Comparison of ENCODE assay signal across 19 cellular contexts in the genomic region with DNA sequence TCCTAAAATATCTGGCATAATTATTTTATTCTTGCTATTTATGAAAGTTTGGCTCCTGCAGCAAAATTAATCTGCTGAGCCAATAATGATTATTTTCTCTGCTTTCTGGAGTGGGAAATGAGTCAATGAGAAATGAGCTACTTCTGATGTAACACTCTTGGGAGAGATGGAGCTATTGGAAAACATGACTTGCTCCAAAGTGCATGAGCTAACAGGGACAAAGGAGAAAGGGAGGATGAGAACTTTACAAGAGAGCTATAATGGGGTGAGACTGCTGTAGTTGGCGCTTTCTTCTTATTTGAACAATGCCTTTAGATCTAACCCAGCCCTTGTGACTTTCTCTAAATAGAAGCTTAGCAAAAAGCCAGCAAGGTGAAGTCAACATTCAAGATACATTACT.
"Had no signal": no experiment of that assay in that cellular context is flagged by ENCODE, and none has a peak within 500 bp of the region (broad histone marks: within the 10 kb centered on the region; RNA-seq: fewer than 3 reads in every experiment).

No MANE protein-coding gene starts in this region.

- H3K27ac ChIP-seq: brain microvascular endothelial cell, ovary, suprapubic skin had no signal

- H3K9me3 Mint-ChIP-seq: activated B cell treated with CpG ODN at 0.5 μM for 24 hours had no signal

- H3K27ac Mint-ChIP-seq: activated B cell treated with CpG ODN at 0.5 μM for 24 hours; activated CD8-positive, alpha-beta T cell treated with anti-CD3 and anti-CD28 coated beads, Interleukin-2, amount 10 ng/mL, durations not matched to agents 7 days and 5 days; activated naive CD4-positive, alpha-beta T cell treated with anti-CD3 and anti-CD28 coated beads, Interleukin-2, amount 50 U/mL, for 24 hours; naive B cell; T-helper 17 cell had no signal

- H3K27me3 Mint-ChIP-seq: activated B cell treated with CpG ODN at 0.5 μM for 24 hours; activated naive CD4-positive, alpha-beta T cell treated with anti-CD3 and anti-CD28 coated beads, Interleukin-2, amount 50 U/mL, for 24 hours; naive B cell; T-helper 17 cell had no signal

- ATAC-seq: activated CD8-positive, alpha-beta T cell treated with anti-CD3 and anti-CD28 coated beads, Interleukin-2, amount 10 ng/mL, durations not matched to agents 7 days and 5 days; left colon; stimulated activated naive CD8-positive, alpha-beta T cell treated with anti-CD3 and anti-CD28 coated beads, Interleukin-15, Interleukin-2, amounts not matched to agents 100 U/mL and 50 U/mL, for 24 hours; T-helper 17 cell had no signal

- H3K4me2 ChIP-seq: smooth muscle cell had no signal

- H3K36me3 Mint-ChIP-seq: activated naive CD4-positive, alpha-beta T cell treated with anti-CD3 and anti-CD28 coated beads, Interleukin-2, amount 50 U/mL, for 24 hours; naive B cell had no signal

- H3K4me3 ChIP-seq: ovary, smooth muscle cell, suprapubic skin had no signal

- H3K4me1 Mint-ChIP-seq: activated B cell treated with CpG ODN at 0.5 μM for 24 hours; activated naive CD4-positive, alpha-beta T cell treated with anti-CD3 and anti-CD28 coated beads, Interleukin-2, amount 50 U/mL, for 24 hours; naive B cell; T-helper 17 cell had no signal

- H3K27me3 ChIP-seq: brain microvascular endothelial cell, ovary, suprapubic skin had no signal

- H3K9me3 ChIP-seq: suprapubic skin had no signal

- H3K4me3 Mint-ChIP-seq: activated B cell treated with CpG ODN at 0.5 μM for 24 hours; activated CD8-positive, alpha-beta T cell treated with anti-CD3 and anti-CD28 coated beads, Interleukin-2, amount 10 ng/mL, durations not matched to agents 7 days and 5 days; activated naive CD4-positive, alpha-beta T cell treated with anti-CD3 and anti-CD28 coated beads, Interleukin-2, amount 50 U/mL, for 24 hours; naive B cell; T-helper 17 cell had no signal

- H3K36me3 ChIP-seq: brain microvascular endothelial cell, ovary, suprapubic skin had no signal

- DNase-seq: activated B cell treated with CpG ODN at 0.5 μM for 24 hours; activated CD4-positive, alpha-beta T cell treated with anti-CD3 and anti-CD28 coated beads for 48 hours; activated CD8-positive, alpha-beta memory T cell treated with anti-CD3 and anti-CD28 coated beads, Interleukin-2, amount 50 U/mL, for 4 hours; activated CD8-positive, alpha-beta T cell treated with anti-CD3 and anti-CD28 coated beads, Interleukin-2, amount 10 ng/mL, durations not matched to agents 7 days and 5 days; activated effector memory CD4-positive, alpha-beta T cell treated with anti-CD3 and anti-CD28 coated beads, Interleukin-2, amount 50 U/mL, for 16 hours; activated T-cell treated with anti-CD3 and anti-CD28 coated beads, Interleukin-2, amount 50 U/mL, for 48 hours; amygdala; brain microvascular endothelial cell; foreskin melanocyte; left colon; naive B cell; ovary; stimulated activated CD4-positive, alpha-beta T cell treated with anti-CD3 and anti-CD28 coated beads, Interleukin-4, amount 100 ng/mL, for 4 hours; stimulated activated CD8-positive, alpha-beta memory T cell treated with anti-CD3 and anti-CD28 coated beads, Interleukin-4, amount 100 ng/mL, for 48 hours; stimulated activated naive CD8-positive, alpha-beta T cell treated with anti-CD3 and anti-CD28 coated beads, Interleukin-15, Interleukin-2, amounts not matched to agents 100 U/mL and 50 U/mL, for 24 hours; T-helper 17 cell had no signal
